ENCODE assay signal across 1 cellular context in the genomic region with DNA sequence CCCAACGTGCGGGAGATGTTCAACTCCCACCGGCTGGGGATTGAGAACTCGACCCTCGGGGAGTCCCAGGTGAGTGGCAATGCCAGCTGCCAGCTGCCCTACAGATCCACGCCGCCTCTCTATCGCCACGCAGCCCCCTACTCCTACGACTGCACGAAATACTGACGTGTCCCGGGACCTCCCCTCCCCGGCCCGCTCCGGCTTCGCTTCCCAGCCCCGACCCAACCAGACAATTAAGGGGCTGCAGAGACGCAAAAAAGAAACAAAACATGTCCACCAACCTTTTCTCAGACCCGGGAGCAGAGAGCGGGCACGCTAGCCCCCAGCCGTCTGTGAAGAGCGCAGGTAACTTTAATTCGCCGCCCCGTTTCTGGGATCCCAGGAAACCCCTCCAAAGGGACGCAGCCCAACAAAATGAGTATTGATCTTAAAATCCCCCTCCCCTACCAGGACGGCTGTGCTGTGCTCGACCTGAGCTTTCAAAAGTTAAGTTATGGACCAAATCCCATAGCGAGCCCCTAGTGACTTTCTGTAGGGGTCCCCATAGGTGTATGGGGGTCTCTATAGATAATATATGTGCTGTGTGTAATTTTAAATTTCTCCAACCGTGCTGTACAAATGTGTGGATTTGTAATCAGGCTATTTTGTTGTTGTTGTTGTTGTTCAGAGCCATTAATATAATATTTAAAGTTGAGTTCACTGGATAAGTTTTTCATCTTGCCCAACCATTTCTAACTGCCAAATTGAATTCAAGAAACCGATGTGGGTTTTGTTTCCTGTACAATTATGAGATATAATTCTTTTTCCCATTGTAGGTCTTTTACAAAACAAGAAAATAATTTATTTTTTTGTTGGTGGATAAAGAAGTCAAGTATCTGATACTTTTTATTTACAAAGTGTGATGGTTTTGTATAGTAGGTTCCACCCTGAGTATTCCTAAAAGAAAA.
TF ChIP-seq lines count a peak whose summit lies in the region.

No MANE protein-coding gene starts in this region.

TF ChIP-seq in endothelial cell of umbilical vein, 7 proteins besides CTCF, POLR2A, EP300 and RAD21:
- no peak for TF ChIP-seq MYC (IDR thresholded peaks at IDR 0.05; ENCODE audit: low read depth, low read length)
- no peak for TF ChIP-seq JUN (IDR thresholded peaks at IDR 0.05; ENCODE audit: borderline replicate concordance, insufficient read depth, insufficient read length, low read depth)
- TF ChIP-seq POLR2AphosphoS5 (IDR thresholded peaks at IDR 0.05; ENCODE audit: insufficient read depth, low read depth, low read length), result no peak
- no peak for TF ChIP-seq FOS (IDR thresholded peaks at IDR 0.05; ENCODE audit: borderline replicate concordance, insufficient read depth, low read length)
- TF ChIP-seq EZH2 (IDR thresholded peaks at IDR 0.05; ENCODE audit: borderline replicate concordance, low read depth, low read length, severe bottlenecking), result no peak
- TF ChIP-seq, protein P1, sequence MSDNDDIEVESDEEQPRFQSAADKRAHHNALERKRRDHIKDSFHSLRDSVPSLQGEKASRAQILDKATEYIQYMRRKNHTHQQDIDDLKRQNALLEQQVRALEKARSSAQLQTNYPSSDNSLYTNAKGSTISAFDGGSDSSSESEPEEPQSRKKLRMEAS (IDR thresholded peaks at IDR 0.05; ENCODE audit: insufficient read depth, insufficient read length), result no peak
- no peak for TF ChIP-seq GATA2 (IDR thresholded peaks at IDR 0.05; ENCODE audit: insufficient read depth, insufficient read length, low read depth, low read length)
